Comparison of ENCODE assay signal across 2 cellular contexts in genomic region chr6:46062312-46062711, GRCh38.
TF ChIP-seq lines count a peak whose summit lies in the region.

No MANE protein-coding gene starts in this region.

TF ChIP-seq in liver, 16 proteins besides CTCF, POLR2A, EP300 and RAD21:
- TF ChIP-seq HNF4G (IDR thresholded peaks at IDR 0.05) (peak; percentile 94), GABPA (IDR thresholded peaks at IDR 0.05 in 1 of 2, conservative IDR thresholded peaks at IDR 0.05 in 1 of 2) (no peak), SP1 (IDR thresholded peaks at IDR 0.05) (peak; percentile 99), FOXA1 (IDR thresholded peaks at IDR 0.05) (peak; percentile 95), EGR1 (IDR thresholded peaks at IDR 0.05; ENCODE audit: low read depth in 2 of 2) (peak; percentile 12 to 70), REST (IDR thresholded peaks at IDR 0.05) (peak; percentile 51), RXRA (IDR thresholded peaks at IDR 0.05) (peak; percentile 98 to 99), YY1 (IDR thresholded peaks at IDR 0.05) (peak; percentile 80), FOXA2 (IDR thresholded peaks at IDR 0.05) (peak; percentile 99), TAF1 (conservative IDR thresholded peaks at IDR 0.05) (no peak), JUND (IDR thresholded peaks at IDR 0.05) (peak; percentile 71 to 85), ZBTB33 (IDR thresholded peaks at IDR 0.05) (peak; percentile 83), HNF4A (conservative IDR thresholded peaks at IDR 0.05) (peak; percentile 94 to 95), NR2F2 (IDR thresholded peaks at IDR 0.05) (peak; percentile 58)
- TF ChIP-seq, protein P1, sequence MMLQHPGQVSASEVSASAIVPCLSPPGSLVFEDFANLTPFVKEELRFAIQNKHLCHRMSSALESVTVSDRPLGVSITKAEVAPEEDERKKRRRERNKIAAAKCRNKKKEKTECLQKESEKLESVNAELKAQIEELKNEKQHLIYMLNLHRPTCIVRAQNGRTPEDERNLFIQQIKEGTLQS (IDR thresholded peaks at IDR 0.05) = no peak
- TF ChIP-seq, protein P2, sequence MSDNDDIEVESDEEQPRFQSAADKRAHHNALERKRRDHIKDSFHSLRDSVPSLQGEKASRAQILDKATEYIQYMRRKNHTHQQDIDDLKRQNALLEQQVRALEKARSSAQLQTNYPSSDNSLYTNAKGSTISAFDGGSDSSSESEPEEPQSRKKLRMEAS (IDR thresholded peaks at IDR 0.05) = peak; percentile 97
TF ChIP-seq in liver: peak in this region for 13.

TF ChIP-seq in HepG2, 621 proteins besides CTCF, POLR2A, EP300 and RAD21:
- TF ChIP-seq ETV6 (CRISPR knock-in tag; conservative IDR thresholded peaks at IDR 0.05) = no peak
- no peak for TF ChIP-seq ARHGAP35 (CRISPR knock-in tag; IDR thresholded peaks at IDR 0.05; ENCODE audit: borderline replicate concordance)
- no peak for TF ChIP-seq ZBED4 (CRISPR knock-in tag; IDR thresholded peaks at IDR 0.05; ENCODE audit: borderline replicate concordance)
- TF ChIP-seq SOX13 (IDR thresholded peaks at IDR 0.05) = no peak
- 0 out of 4 replicates have a peak, but pooled peaks of 1 of the 2 experiments have one; percentile 9 for TF ChIP-seq SOX13 (CRISPR knock-in tag; conservative IDR thresholded peaks at IDR 0.05 in 1 of 2, IDR thresholded peaks at IDR 0.05 in 1 of 2)
